8 cellular contexts compared by ENCODE assay signal in genomic region chr20:1134836-1135235, GRCh38. TPM values are rescaled to one million over a fixed set of nuclear protein-coding genes. Genes with fewer than 3 reads are reported as not detected.
"Had no signal": no experiment of that assay in that cellular context is flagged by ENCODE, and none has a peak within 500 bp of the region (broad histone marks: within the 10 kb centered on the region; RNA-seq: fewer than 3 reads in every experiment).

No MANE protein-coding gene starts in this region.

- H3K4me3 Mint-ChIP-seq: GM23338, H9 had no signal

- H3K27ac ChIP-seq: HL-60 had no signal

- FAIRE-seq: H1, H54, K562 had no signal

- H2AFZ ChIP-seq: GM23338 had no signal

- H3K4me1 Mint-ChIP-seq: GM23338, H9 had no signal

- ATAC-seq: GM23338, K562 had no signal

- H3K4me2 ChIP-seq: GM23338 had no signal

- DNase-seq: H9, HCEC 1CT, IMR-90 had no signal

- H3K9me3 Mint-ChIP-seq: GM23338, H9 had no signal

- H3K4me3 ChIP-seq: GM23338, K562 had no signal

- H3K27ac Mint-ChIP-seq: GM23338 had no signal

RNA-seq across cellular contexts. Expression of gene TMEM74B, which starts 49.9 kb away (rescaled TPM):
- total RNA-seq: IMR-90 had no signal
